In genomic region chr15:63093486-63094205, GRCh38 we compare ENCODE assay signal across 8 cellular contexts. TPM values are rescaled to one million over a fixed set of nuclear protein-coding genes. Genes with fewer than 3 reads are reported as not detected.
DNase-seq lines count a peak whose midpoint lies in the region; ATAC-seq lines count a peak whose summit lies in the region.

No MANE protein-coding gene starts in this region.

- peaks cover 0 to 7% (median 0%) of the 10 kb centered on the region in 5 donors for H3K27me3 Mint-ChIP-seq in naive thymus-derived CD4-positive, alpha-beta T cell
- peaks cover 0 to 4% of the 10 kb centered on the region in 2 donors for H3K27me3 Mint-ChIP-seq in stimulated activated naive B cell treated with anti-CD40 and anti-IgM and Interleukin-4, amounts not matched to agents 10 μg/mL and 1 μg/mL and 100 μg/mL, for 72 hours

- intact Hi-C loops in naive thymus-derived CD4-positive, alpha-beta T cell (cut with micrococcal nuclease), result loop anchor here (1.0 to 5.0 kb wide), 7 partner anchors 45 to 1023 kb away; no protein-coding TSS in a partner anchor

- H3K27ac Mint-ChIP-seq in naive thymus-derived CD4-positive, alpha-beta T cell, result no peak overlapping the region
- H3K27ac Mint-ChIP-seq in stimulated activated naive B cell treated with anti-CD40 and anti-IgM and Interleukin-4, amounts not matched to agents 10 μg/mL and 1 μg/mL and 100 μg/mL, for 72 hours, result peak overlapping the region; percentile 27

- no peak overlapping the region for H3K4me3 ChIP-seq in naive thymus-derived CD4-positive, alpha-beta T cell (ENCODE audit: low read length)

- no peaks in the 10 kb centered on the region for H3K4me1 ChIP-seq in naive thymus-derived CD4-positive, alpha-beta T cell (ENCODE audit: control insufficient read depth in 2 of 2, insufficient read depth in 2 of 2, low read length in 2 of 2)

- H3K36me3 Mint-ChIP-seq in naive thymus-derived CD4-positive, alpha-beta T cell, result no peaks in the 10 kb centered on the region
- no peaks in the 10 kb centered on the region for H3K36me3 Mint-ChIP-seq in stimulated activated naive B cell treated with anti-CD40 and anti-IgM and Interleukin-4, amounts not matched to agents 10 μg/mL and 1 μg/mL and 100 μg/mL, for 72 hours

- peaks cover 0 to 2% (median 0%) of the 10 kb centered on the region in 11 donors for H3K9me3 Mint-ChIP-seq in naive thymus-derived CD4-positive, alpha-beta T cell
- H3K9me3 Mint-ChIP-seq in stimulated activated naive B cell treated with anti-CD40 and anti-IgM and Interleukin-4, amounts not matched to agents 10 μg/mL and 1 μg/mL and 100 μg/mL, for 72 hours, result no peaks in the 10 kb centered on the region

- POLR2A ChIA-PET in naive thymus-derived CD4-positive, alpha-beta T cell (lab: Charles Lee), result interaction anchor here (1.9 kb wide), 1 partner anchor 46 kb away, joined by 6 read pairs; no protein-coding TSS in a partner anchor

- no peaks in the 10 kb centered on the region for H3K27me3 ChIP-seq in naive thymus-derived CD4-positive, alpha-beta T cell (ENCODE audit: control insufficient read depth in 2 of 2, insufficient read depth in 2 of 2, low read length in 2 of 2)

- H3K4me1 Mint-ChIP-seq in naive thymus-derived CD4-positive, alpha-beta T cell, result peaks cover 0 to 8% (median 0%) of the 10 kb centered on the region in 7 donors
- H3K4me1 Mint-ChIP-seq in stimulated activated naive B cell treated with anti-CD40 and anti-IgM and Interleukin-4, amounts not matched to agents 10 μg/mL and 1 μg/mL and 100 μg/mL, for 72 hours, result peaks cover 6 to 7% of the 10 kb centered on the region in 2 donors

- CTCF ChIA-PET in naive thymus-derived CD4-positive, alpha-beta T cell (lab: Charles Lee), result interaction anchor here (0.5 to 5.9 kb wide), 9 partner anchors 26 to 972 kb away, joined by 3 to 61 read pairs (median 3); no protein-coding TSS in a partner anchor

- ATAC-seq in esophagus mucosa (peak; percentile 87), HG03342 (IDR thresholded peaks at IDR 0.05; ENCODE audit: unreplicated experiment) (no peak)
- ATAC-seq in naive thymus-derived CD4-positive, alpha-beta T cell, result peak; percentile 92
- peak; percentile 93 to 97 for ATAC-seq in stimulated activated naive B cell treated with anti-CD40 and anti-IgM and Interleukin-4, amounts not matched to agents 10 μg/mL and 1 μg/mL and 100 μg/mL, for 72 hours (replicated peaks)

- peak; percentile 84 for DNase-seq in Daoy (ENCODE audit: low read depth)
- peak; percentile 85 for DNase-seq in HuH-7 (ENCODE audit: low spot score)
- DNase-seq in OCI-M1 (lab: John Stamatoyannopoulos, UW), result peak; percentile 91
- peak; percentile 82 for DNase-seq in activated CD8-positive, alpha-beta memory T cell treated with anti-CD3 and anti-CD28 coated beads, Interleukin-2, amount 50 U/mL, for 48 hours
- peak; percentile 40 to 70 (median 60) for DNase-seq in naive thymus-derived CD4-positive, alpha-beta T cell
- DNase-seq in stimulated activated naive B cell treated with anti-CD40 and anti-IgM and Interleukin-4, amounts not matched to agents 10 μg/mL and 1 μg/mL and 100 μg/mL, for 72 hours, result peak; percentile 40

- H3K4me3 Mint-ChIP-seq in naive thymus-derived CD4-positive, alpha-beta T cell, result no peak overlapping the region
- H3K4me3 Mint-ChIP-seq in stimulated activated naive B cell treated with anti-CD40 and anti-IgM and Interleukin-4, amounts not matched to agents 10 μg/mL and 1 μg/mL and 100 μg/mL, for 72 hours, result no peak overlapping the region

- no peaks in the 10 kb centered on the region for H3K9me3 ChIP-seq in naive thymus-derived CD4-positive, alpha-beta T cell (ENCODE audit: control insufficient read depth in 2 of 3, low read length in 3 of 3)

- H3K27ac ChIP-seq in naive thymus-derived CD4-positive, alpha-beta T cell (ENCODE audit: low read depth, low read length), result no peak overlapping the region

- H3K36me3 ChIP-seq in naive thymus-derived CD4-positive, alpha-beta T cell (ENCODE audit: control insufficient read depth in 2 of 3, insufficient read depth in 3 of 3, low read length in 3 of 3), result no peaks in the 10 kb centered on the region

RNA-seq across cellular contexts. Expression of gene LACTB, which starts 28.0 kb away (rescaled TPM):
- total RNA-seq in Daoy (2014; rRNA removed; shearing (Covaris generic)), result 60.3 and 61.8 TPM in 2 replicates
- 8.8 TPM for total RNA-seq in esophagus mucosa
- total RNA-seq in naive thymus-derived CD4-positive, alpha-beta T cell, result 10 to 100 TPM in 4 of 5 experiments, 1 to 10 TPM in 1; 9.8 to 23.2 (median 10.7) TPM
- 10 to 100 TPM in 1 of 2 donors, 1 to 10 TPM in 1; 8.2 to 10.3 TPM for polyA plus RNA-seq in naive thymus-derived CD4-positive, alpha-beta T cell

RNA-seq across cellular contexts. Expression of gene TPM1, which starts 51.1 kb away (rescaled TPM):
- 1,551 and 1,952 TPM in 2 replicates for total RNA-seq in Daoy (2014; rRNA removed; shearing (Covaris generic))
- 28.3 TPM for total RNA-seq in esophagus mucosa
- total RNA-seq in naive thymus-derived CD4-positive, alpha-beta T cell, result 10 to 100 TPM in 4 of 5 experiments, 1 to 10 TPM in 1; 6.0 to 24.7 (median 19.2) TPM
- 10 to 100 TPM in 1 of 2 donors, 1 to 10 TPM in 1; 8.6 to 10.9 TPM for polyA plus RNA-seq in naive thymus-derived CD4-positive, alpha-beta T cell

Comparison
In these comparisons a context has a peak if more than half of its experiments do, and no peak if none do; other contexts are left out.
1. DNase-seq: peak in every context shown above with its lines; median percentile 91 in OCI-M1; 85 in HuH-7; 84 in Daoy; 82 in activated CD8-positive, alpha-beta memory T cell treated with anti-CD3 and anti-CD28 coated beads, Interleukin-2, amount 50 U/mL, for 48 hours; 60 in naive thymus-derived CD4-positive, alpha-beta T cell; 40 in stimulated activated naive B cell treated with anti-CD40 and anti-IgM and Interleukin-4, amounts not matched to agents 10 μg/mL and 1 μg/mL and 100 μg/mL, for 72 hours.
2. RNA of gene TPM1, which starts 51.1 kb away (total RNA-seq): 1,551 to 1,952 TPM in Daoy; 28.3 TPM in esophagus mucosa (single experiment) and 6.0 to 24.7 TPM in naive thymus-derived CD4-positive, alpha-beta T cell; every median in the first group is over 10 times any median in the second.